In the genomic region with DNA sequence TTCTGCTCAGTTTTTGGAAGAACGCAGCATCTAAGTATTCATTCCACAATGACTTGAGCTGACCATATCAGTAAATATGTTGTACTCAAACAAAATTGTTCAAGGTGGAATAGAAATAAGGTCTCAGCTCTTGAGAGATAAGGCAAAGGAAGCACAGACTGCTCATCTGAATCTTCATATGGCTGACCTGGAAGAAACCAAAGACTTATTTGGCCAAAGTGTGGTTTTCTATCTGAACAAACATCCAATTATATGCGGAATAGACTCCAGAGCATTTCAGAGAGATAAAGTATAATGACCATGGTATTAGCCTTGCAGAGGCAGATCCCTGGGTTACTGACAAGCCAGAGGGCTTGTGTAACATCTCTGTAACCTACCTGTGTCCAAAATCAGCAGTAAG, we compare ENCODE assay signal across 30 cellular contexts.
"Had no signal": no experiment of that assay in that cellular context is flagged by ENCODE, and none has a peak within 500 bp of the region (broad histone marks: within the 10 kb centered on the region; RNA-seq: fewer than 3 reads in every experiment).

No MANE protein-coding gene starts in this region.

- H3K4me3 ChIP-seq: left lung, lower lobe of right lung, pancreas, prostate gland, skin epidermis, stomach, testis, thyroid gland, transverse colon, upper lobe of left lung, vagina had no signal

- H3K27ac Mint-ChIP-seq: immature natural killer cell; naive thymus-derived CD8-positive, alpha-beta T cell; nephron had no signal

- H3K9me3 ChIP-seq: left lung, lower lobe of right lung, pancreas, prostate gland, stomach, testis, thyroid gland, transverse colon, upper lobe of left lung, vagina had no signal

- DNase-seq: immature natural killer cell; kidney; left colon; left lung; lower lobe of right lung; mammary epithelial cell; mesenchymal stem cell; naive thymus-derived CD8-positive, alpha-beta T cell; nucleus accumbens; pancreas; posterior cingulate gyrus; retina; right cardiac atrium; stimulated activated CD4-positive, alpha-beta T cell treated with anti-CD3 and anti-CD28 coated beads, Interleukin-12 subunit alpha, Interleukin-12 subunit beta, amount 100 ng/mL, for 4 hours; stimulated activated CD4-positive, alpha-beta T cell treated with anti-CD3 and anti-CD28 coated beads, Interleukin-15, amount 100 ng/mL, for 24 hours; stimulated activated CD4-positive, alpha-beta T cell treated with anti-CD3 and anti-CD28 coated beads, Interleukin-2, amount 100 ng/mL, for 24 hours; stimulated activated CD4-positive, alpha-beta T cell treated with anti-CD3 and anti-CD28 coated beads, Interleukin-4, amount 100 ng/mL, for 1 hour; stimulated activated naive CD4-positive, alpha-beta T cell; stomach; testis; thyroid gland; transverse colon; upper lobe of left lung had no signal

- H3K4me1 ChIP-seq: left lung, lower lobe of right lung, pancreas, prostate gland, stomach, testis, thyroid gland, transverse colon, upper lobe of left lung, vagina had no signal

- H3K27me3 ChIP-seq: left lung, pancreas, stomach, testis, thyroid gland, transverse colon, upper lobe of left lung, vagina had no signal

- H3K36me3 Mint-ChIP-seq: immature natural killer cell had no signal

- H3K4me3 Mint-ChIP-seq: immature natural killer cell; naive thymus-derived CD8-positive, alpha-beta T cell; nephron; neural crest cell had no signal

- H3K36me3 ChIP-seq: left lung, lower lobe of right lung, pancreas, prostate gland, stomach, thyroid gland, transverse colon, upper lobe of left lung, vagina had no signal

- H3K27ac ChIP-seq: left lung, lower lobe of right lung, pancreas, prostate gland, skin epidermis, stomach, testis, thyroid gland, transverse colon, upper lobe of left lung, vagina had no signal

- ATAC-seq: left colon; left lung; lower lobe of right lung; naive thymus-derived CD8-positive, alpha-beta T cell; pancreas; right cardiac atrium; sciatic nerve had no signal

- H3K9me3 Mint-ChIP-seq: immature natural killer cell; naive thymus-derived CD8-positive, alpha-beta T cell; nephron had no signal

- FAIRE-seq: islet of Langerhans, kidney, pancreas had no signal
